25 cellular contexts compared by ENCODE assay signal in genomic region chr18:78830161-78830560, GRCh38.
"Had no signal": no experiment of that assay in that cellular context is flagged by ENCODE, and none has a peak within 500 bp of the region (broad histone marks: within the 10 kb centered on the region; RNA-seq: fewer than 3 reads in every experiment).

No MANE protein-coding gene starts in this region.

- H3K4me1 Mint-ChIP-seq: mesothelial cell of epicardium had no signal

- FAIRE-seq: endometrium, endothelial cell of umbilical vein, islet of Langerhans, keratinocyte had no signal

- ATAC-seq: effector memory CD8-positive, alpha-beta T cell; gastrocnemius medialis; heart right ventricle; left cardiac atrium; left lung; left ventricle myocardium superior; lower lobe of right lung; mucosa of descending colon had no signal

- H3K36me3 Mint-ChIP-seq: mesothelial cell of epicardium had no signal

- DNase-seq: colonic mucosa; cortex of kidney; effector CD8-positive, alpha-beta T cell; effector memory CD8-positive, alpha-beta T cell; endodermal cell; foreskin fibroblast; foreskin melanocyte; gastrocnemius medialis; glutamatergic neuron; head of caudate nucleus; heart right ventricle; hippocampal formation; left cardiac atrium; left ventricle myocardium superior; lower lobe of right lung; mesenchymal stem cell; mucosa of descending colon had no signal

- H3K4me3 Mint-ChIP-seq: dendritic cell treated with granulocyte-macrophage colony-stimulating factor and Interleukin-4, amounts not matched to agents 40 ng/mL and 50 ng/mL, for 4 days; effector memory CD8-positive, alpha-beta T cell; endodermal cell; mesothelial cell of epicardium had no signal

- H3K4me3 ChIP-seq: colonic mucosa, esophagus muscularis mucosa, gastrocnemius medialis, heart right ventricle, left lung, lower lobe of right lung, mucosa of descending colon had no signal

- H3K4me1 ChIP-seq: colonic mucosa, esophagus muscularis mucosa, gastrocnemius medialis, heart right ventricle, left lung, lower lobe of right lung had no signal

- H3K27ac ChIP-seq: colonic mucosa, esophagus muscularis mucosa, gastrocnemius medialis, heart right ventricle, left lung, lower lobe of right lung had no signal

- H3K9me3 ChIP-seq: colonic mucosa, esophagus muscularis mucosa, gastrocnemius medialis, heart right ventricle, left lung, lower lobe of right lung, mucosa of descending colon had no signal

- H3K9me3 Mint-ChIP-seq: dendritic cell treated with granulocyte-macrophage colony-stimulating factor and Interleukin-4, amounts not matched to agents 40 ng/mL and 50 ng/mL, for 4 days; endodermal cell; mesothelial cell of epicardium had no signal

- H3K36me3 ChIP-seq: colonic mucosa, esophagus muscularis mucosa, gastrocnemius medialis, heart right ventricle, left lung, lower lobe of right lung had no signal

- H3K27me3 ChIP-seq: colonic mucosa, gastrocnemius medialis had no signal

- H3K27ac Mint-ChIP-seq: dendritic cell treated with granulocyte-macrophage colony-stimulating factor and Interleukin-4, amounts not matched to agents 40 ng/mL and 50 ng/mL, for 4 days; effector memory CD8-positive, alpha-beta T cell; endodermal cell; mesothelial cell of epicardium had no signal
